8 cellular contexts compared by ENCODE assay signal in the genomic region with DNA sequence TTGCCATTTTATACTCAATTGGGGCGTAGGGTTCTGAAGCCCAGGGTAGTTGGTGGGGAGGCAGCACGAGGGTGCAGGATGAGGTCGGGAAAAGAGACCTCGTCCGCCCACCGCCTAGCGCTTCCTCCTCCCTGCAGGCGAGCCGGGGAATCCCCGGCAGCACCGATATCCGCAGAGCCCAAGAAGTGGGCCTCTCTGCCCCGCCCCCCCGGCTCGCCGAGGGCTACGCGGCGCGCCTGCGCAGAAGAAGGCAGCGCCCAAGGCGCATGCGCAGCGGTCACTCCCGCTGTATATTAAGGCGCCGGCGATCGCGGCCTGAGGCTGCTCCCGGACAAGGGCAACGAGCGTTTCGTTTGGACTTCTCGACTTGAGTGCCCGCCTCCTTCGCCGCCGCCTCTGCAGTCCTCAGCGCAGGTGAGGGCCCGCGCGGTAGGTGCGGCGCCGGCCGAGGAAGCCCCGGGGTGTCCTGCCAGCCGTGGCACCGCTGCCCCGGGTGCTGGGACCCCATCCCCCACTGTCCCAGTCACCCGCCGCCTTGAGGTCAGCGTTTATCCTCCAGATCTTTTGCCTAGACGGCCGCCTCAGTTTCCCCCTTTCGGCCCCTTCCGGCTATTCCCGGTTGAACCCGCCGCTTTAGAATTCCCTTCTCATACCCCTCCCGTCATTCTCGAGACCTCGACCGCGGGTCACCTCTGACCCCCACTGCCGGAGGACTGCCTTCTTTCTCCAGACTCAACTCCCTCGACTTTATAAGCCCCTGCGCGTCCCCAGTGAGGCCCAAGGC.
DNase-seq lines count a peak whose midpoint lies in the region; ATAC-seq, FAIRE-seq and TF ChIP-seq lines count a peak whose summit lies in the region.

A gene (plus strand): TSS at position 319 of the 784 bp plus-strand sequence. CDS start 1,082 bp downstream, outside the sequence.

- H2AFZ ChIP-seq in OCI-LY3 (ENCODE audit: low read depth, low read length) = peak within 1 kb of the TSS; percentile 96

- no peaks in the 10 kb centered on the region for H3K9me3 ChIP-seq in HUES48 (ENCODE audit: control insufficient read depth, insufficient read depth, low read length)
- H3K9me3 ChIP-seq in OCI-LY3 (ENCODE audit: insufficient read depth, low read length) = no peaks in the 10 kb centered on the region

- no peak for TF ChIP-seq CTCF in D721Med (IDR thresholded peaks at IDR 0.05; ENCODE audit: insufficient read depth, missing control alignments)
- TF ChIP-seq CTCF in OCI-LY3 (IDR thresholded peaks at IDR 0.05; ENCODE audit: low read depth, low read length) = no peak

- H3K9ac ChIP-seq in HUES48 (ENCODE audit: low read depth, low read length) (peak within 1 kb of the TSS; percentile 38), OCI-LY3 (ENCODE audit: low read length) (peak within 1 kb of the TSS; percentile 91)

- H3K79me2 ChIP-seq in OCI-LY3 (ENCODE audit: low read length) = peaks cover 16% of the 10 kb centered on the region

- peak; percentile 97 for DNase-seq in D721Med (ENCODE audit: insufficient read length, low spot score)
- DNase-seq in activated CD8-positive, alpha-beta memory T cell treated with anti-CD3 and anti-CD28 coated beads, Interleukin-2, amount 50 U/mL, for 48 hours = peak; percentile 99
- peak; percentile 95 for DNase-seq in epidermal melanocyte (ENCODE audit: insufficient read length, low spot score)
- DNase-seq in middle frontal gyrus (ENCODE audit: extremely low spot score, low spot score) = peak; percentile 87
- peak; percentile 95 to 97 for DNase-seq in stimulated activated CD8-positive, alpha-beta memory T cell treated with anti-CD3 and anti-CD28 coated beads, Interleukin-2, amount 100 ng/mL, for 48 hours (ENCODE audit: low read depth in 2 of 2)

- H3K27me3 ChIP-seq in HUES48 (ENCODE audit: control insufficient read depth, insufficient read depth, low read length) = no peaks in the 10 kb centered on the region
- no peaks in the 10 kb centered on the region for H3K27me3 ChIP-seq in OCI-LY3 (ENCODE audit: low read depth, low read length)

- H3K4me3 ChIP-seq in HUES48 (ENCODE audit: low read depth, low read length) (peak within 1 kb of the TSS; percentile 81), OCI-LY3 (ENCODE audit: low read length) (peak within 1 kb of the TSS; percentile 90)

- FAIRE-seq in D721Med (lab: Jason Lieb, UNC) = no peak

- peak within 1 kb of the TSS; percentile 94 for H3K4me2 ChIP-seq in OCI-LY3 (ENCODE audit: low read length)

- ATAC-seq in GM21390 (IDR thresholded peaks at IDR 0.05; ENCODE audit: unreplicated experiment) = peak; percentile 73

- peak within 1 kb of the TSS; percentile 77 for H3K27ac ChIP-seq in HUES48 (ENCODE audit: low read depth, low read length)
- H3K27ac ChIP-seq in OCI-LY3 (ENCODE audit: low read length) = peak within 1 kb of the TSS; percentile 56

- H3K4me1 ChIP-seq in HUES48 (ENCODE audit: control insufficient read depth, insufficient read depth, low read length) (peaks cover 10% of the 10 kb centered on the region), OCI-LY3 (ENCODE audit: low read length) (peaks cover 20% of the 10 kb centered on the region)

- no peaks in the 10 kb centered on the region for H4K20me1 ChIP-seq in OCI-LY3 (ENCODE audit: insufficient read depth, low read length)

- peaks cover 39% of the 10 kb centered on the region for H3K36me3 ChIP-seq in HUES48 (ENCODE audit: control insufficient read depth, insufficient read depth, low read length)
- H3K36me3 ChIP-seq in OCI-LY3 (replicated peaks; ENCODE audit: low read depth, low read length) = peaks cover 29% of the 10 kb centered on the region

Comparison
In these comparisons a context has a peak if more than half of its experiments do, and no peak if none do; other contexts are left out.
1. Peak in every context shown above with its lines: DNase-seq, ATAC-seq, H3K4me3 ChIP-seq and H3K27ac ChIP-seq.